8 cellular contexts compared by ENCODE assay signal in genomic region chr1:15409400-15410222, GRCh38. TPM values are rescaled to one million over a fixed set of nuclear protein-coding genes. Genes with fewer than 3 reads are reported as not detected.
A peak's percentile ranks its signal among the peaks of the same experiment; 100 is the strongest.
DNase-seq lines count a peak whose midpoint lies in the region; ATAC-seq and TF ChIP-seq lines count a peak whose summit lies in the region.

Gene EFHD2, plus strand, starts transcription at chr1:15409888. Its CDS starts 84 bp downstream, at chr1:15409972.

- H3K9me3 Mint-ChIP-seq in dendritic cell treated with granulocyte-macrophage colony-stimulating factor and Interleukin-4, amounts not matched to agents 40 ng/mL and 50 ng/mL, for 4 days: no peaks in the 10 kb centered on the region

- H3K27ac ChIP-seq in AG04450 (ENCODE audit: low read depth, low read length) (no peak within 1 kb of the TSS), liver (ENCODE audit: low read depth in 1 of 2, low read length in 2 of 2) (peak within 1 kb of the TSS; percentile 39 to 48)

- peaks cover 2% of the 10 kb centered on the region for H3K27me3 ChIP-seq in AG04450 (ENCODE audit: control insufficient read depth, insufficient read depth, low read length)
- no peaks in the 10 kb centered on the region for H3K27me3 ChIP-seq in liver (ENCODE audit: control insufficient read depth in 4 of 4, insufficient read depth in 4 of 4, low read length in 3 of 4)

- ATAC-seq in HG03196 (IDR thresholded peaks at IDR 0.05; ENCODE audit: unreplicated experiment): peak; percentile 65

- H3K4me3 ChIP-seq in AG04450 (ENCODE audit: low read depth, low read length) (peak within 1 kb of the TSS; percentile 82), liver (ENCODE audit: low read depth in 1 of 3, low read length in 3 of 3) (peak within 1 kb of the TSS; percentile 63 to 89 (median 71))

- TF ChIP-seq CTCF in AG04450 (IDR thresholded peaks at IDR 0.05; ENCODE audit: low read depth, low read length) (no peak), liver (IDR thresholded peaks at IDR 0.05; ENCODE audit: low read depth, low read length, missing input control) (no peak)

- H3K4me1 ChIP-seq in liver (ENCODE audit: control insufficient read depth in 4 of 4, insufficient read depth in 4 of 4, low read length in 3 of 4): peaks cover 2 to 14% (median 6%) of the 10 kb centered on the region in 4 donors

- intact Hi-C loops in dendritic cell treated with granulocyte-macrophage colony-stimulating factor and Interleukin-4, amounts not matched to agents 40 ng/mL and 50 ng/mL, for 4 days (cut with micrococcal nuclease): no loop called here

- DNase-seq in AG04450 (ENCODE audit: low read depth, low spot score): no peak
- DNase-seq in NCI-H526 treated with DMSO at 0.1 percent for 48 hours (lab: John Stamatoyannopoulos, UW): peak; percentile 64
- DNase-seq in activated CD4-positive, alpha-beta T cell treated with anti-CD3 and anti-CD28 coated beads, Interleukin-2, amount 50 U/mL, for 1 hour: peak; percentile 87
- DNase-seq in stimulated activated CD4-positive, alpha-beta T cell treated with anti-CD3 and anti-CD28 coated beads, Interleukin-4, amount 100 ng/mL, for 1 hour: peak; percentile 90

- peak within 1 kb of the TSS; percentile 50 to 64 for H3K9ac ChIP-seq in liver (ENCODE audit: low read depth in 1 of 2, low read length in 2 of 2)

- in situ Hi-C loops in GM18951 (cut with MboI; ENCODE audit: low sequenced_read_pairs, unreplicated experiment): no loop called here

- TF ChIP-seq RAD21 in liver (IDR thresholded peaks at IDR 0.05): no peak

- H3K4me3 Mint-ChIP-seq in dendritic cell treated with granulocyte-macrophage colony-stimulating factor and Interleukin-4, amounts not matched to agents 40 ng/mL and 50 ng/mL, for 4 days: peak within 1 kb of the TSS; percentile 95

- peaks cover 51% of the 10 kb centered on the region for H3K36me3 Mint-ChIP-seq in dendritic cell treated with granulocyte-macrophage colony-stimulating factor and Interleukin-4, amounts not matched to agents 40 ng/mL and 50 ng/mL, for 4 days (ENCODE audit: low read depth)

- under 1% methylated on average over 99 of the region's 99 CpGs for WGBS in liver

- H3K9me3 ChIP-seq in AG04450 (ENCODE audit: control insufficient read depth, insufficient read depth, low read length): peaks cover 3% of the 10 kb centered on the region; the same call in 1 of the 2 replicates
- no peaks in the 10 kb centered on the region for H3K9me3 ChIP-seq in liver (ENCODE audit: control insufficient read depth in 4 of 4, low read length in 3 of 4)

- POLR2A ChIA-PET in AG04450 (lab: Yijun Ruan, JAX): no interaction called here

- CTCF ChIA-PET in AG04450 (lab: Charles Lee): no interaction called here

- peak; percentile 94 for TF ChIP-seq POLR2A in GM18951 (IDR thresholded peaks at IDR 0.05; ENCODE audit: extremely low read depth, insufficient read depth, insufficient read length)

- peaks cover 23% of the 10 kb centered on the region for H3K27me3 Mint-ChIP-seq in dendritic cell treated with granulocyte-macrophage colony-stimulating factor and Interleukin-4, amounts not matched to agents 40 ng/mL and 50 ng/mL, for 4 days

- peaks cover 40% of the 10 kb centered on the region for H3K4me1 Mint-ChIP-seq in dendritic cell treated with granulocyte-macrophage colony-stimulating factor and Interleukin-4, amounts not matched to agents 40 ng/mL and 50 ng/mL, for 4 days (ENCODE audit: low read depth)

- H3K36me3 ChIP-seq in liver (ENCODE audit: control insufficient read depth in 4 of 4, insufficient read depth in 3 of 4, low read depth in 1 of 4, low read length in 3 of 4): no peaks in the 10 kb centered on the region

- H3K27ac Mint-ChIP-seq in dendritic cell treated with granulocyte-macrophage colony-stimulating factor and Interleukin-4, amounts not matched to agents 40 ng/mL and 50 ng/mL, for 4 days: peak within 1 kb of the TSS; percentile 97

TF ChIP-seq in liver, 16 proteins besides CTCF, POLR2A, EP300 and RAD21:
- TF ChIP-seq JUND (IDR thresholded peaks at IDR 0.05): no peak

RNA-seq across cellular contexts. Expression of gene EFHD2, which starts in this region (rescaled TPM):
- polyA plus RNA-seq in AG04450 (2011; rRNA removed) (30.4 and 35.7 TPM in 2 replicates), liver (10 to 100 TPM in 1 of 2 donors, 1 to 10 TPM in 1; 7.4 to 12.8 TPM)
- 13.2 and 14.1 TPM in 2 replicates for polyA minus RNA-seq in AG04450 (2011; rRNA and poly(A)+ RNA removed)
- total RNA-seq in liver: 10 to 100 TPM; 10.6 to 23.0 TPM
